Comparison of ENCODE assay signal across 8 cellular contexts in genomic region chr4:1011022-1011694, GRCh38. TPM values are rescaled to one million over a fixed set of nuclear protein-coding genes. Genes with fewer than 3 reads are reported as not detected.
DNase-seq lines count a peak whose midpoint lies in the region; ATAC-seq and TF ChIP-seq lines count a peak whose summit lies in the region.

TSS of gene FGFRL1 (plus strand) at chr4:1011626. CDS start at chr4:1012486, 860 bp downstream.

- H3K4me1 Mint-ChIP-seq in memory B cell, result peaks cover 15% of the 10 kb centered on the region

- H3K4me3 Mint-ChIP-seq in memory B cell, result peak within 1 kb of the TSS; percentile 91

- DNase-seq in DMS114 treated with DMSO at 0.1 percent for 48 hours (lab: John Stamatoyannopoulos, UW; ENCODE audit: unreplicated experiment) (peak; percentile 71), HCT116 (ENCODE audit: low read depth, low spot score) (peak; percentile 73), NCI-H748 (lab: John Stamatoyannopoulos, UW; ENCODE audit: unreplicated experiment) (peak; percentile 59), memory B cell (ENCODE audit: low spot score in 2 of 2) (peak; percentile 79 to 88), NCI-H1436 treated with DMSO at 0.1 percent for 48 hours (lab: John Stamatoyannopoulos, UW) (no peak)
- peak; percentile 81 to 87 (median 87) for DNase-seq in effector memory CD4-positive, alpha-beta T cell
- peak; percentile 84 to 96 (median 92) for DNase-seq in stimulated activated CD4-positive, alpha-beta T cell treated with anti-CD3 and anti-CD28 coated beads, TNF-alpha, amount 100 ng/mL, for 4 hours (ENCODE audit: low read depth in 3 of 3)

- no peaks in the 10 kb centered on the region for H3K9me3 ChIP-seq in HCT116 (ENCODE audit: control insufficient read depth in 1 of 2, insufficient read depth in 1 of 2, low read depth in 1 of 2, low read length in 2 of 2)
- H3K9me3 ChIP-seq in effector memory CD4-positive, alpha-beta T cell (ENCODE audit: control insufficient read depth, low read length), result no peaks in the 10 kb centered on the region

- POLR2A ChIA-PET in HCT116 (lab: Charles Lee), result no interaction called here
- POLR2A ChIA-PET in activated CD8-positive, alpha-beta memory T cell treated with anti-CD3 and anti-CD28 coated beads for 36 hours (lab: Charles Lee), result no interaction called here

- H3K4me3 ChIP-seq in HCT116 (replicated peaks in 1 of 2; ENCODE audit: low read depth in 1 of 2, low read length in 2 of 2), result peak within 1 kb of the TSS; percentile 70 to 75
- H3K4me3 ChIP-seq in effector memory CD4-positive, alpha-beta T cell (ENCODE audit: insufficient read depth, low read depth, low read length, poor library complexity, severe bottlenecking), result peak within 1 kb of the TSS; percentile 78

- H3K9ac ChIP-seq in HCT116 (ENCODE audit: low read length), result peak within 1 kb of the TSS; percentile 86

- TF ChIP-seq POLR2A in HCT116 (IDR thresholded peaks at IDR 0.05; ENCODE audit: borderline replicate concordance, extremely low read depth, insufficient read depth, insufficient read length), result no peak

- peak within 1 kb of the TSS; percentile 98 for H3K4me2 ChIP-seq in HCT116 (ENCODE audit: low read length)

- TF ChIP-seq RAD21 in HCT116 (IDR thresholded peaks at IDR 0.05; ENCODE audit: low read depth), result no peak

- peaks cover 20 to 38% of the 10 kb centered on the region in 2 experiments for H3K4me1 ChIP-seq in HCT116 (ENCODE audit: control insufficient read depth in 1 of 2, insufficient read depth in 2 of 2, low read length in 2 of 2)
- H3K4me1 ChIP-seq in effector memory CD4-positive, alpha-beta T cell (ENCODE audit: control insufficient read depth, insufficient read depth, low read length, poor library complexity, severe bottlenecking), result peaks cover 19% of the 10 kb centered on the region

- H3K9me3 Mint-ChIP-seq in memory B cell, result no peaks in the 10 kb centered on the region

- intact Hi-C loops in HCT116 (cut with micrococcal nuclease), result loop anchor here (5.0 kb wide), 1 partner anchor 276 kb away; the partner anchor contains the start of gene MAEA

- peaks cover 12% of the 10 kb centered on the region; the same call in 1 of the 2 replicates for H3K79me2 ChIP-seq in HCT116 (ENCODE audit: insufficient read depth, low read length)

- H3K27me3 ChIP-seq in HCT116 (ENCODE audit: insufficient read depth, low read length), result no peaks in the 10 kb centered on the region
- peaks cover 5% of the 10 kb centered on the region for H3K27me3 ChIP-seq in effector memory CD4-positive, alpha-beta T cell (replicated peaks; ENCODE audit: control insufficient read depth, insufficient read depth, low read length, poor library complexity, severe bottlenecking)

- H3K27ac ChIP-seq in HCT116 (ENCODE audit: low read depth, low read length), result peak within 1 kb of the TSS; percentile 80
- H3K27ac ChIP-seq in effector memory CD4-positive, alpha-beta T cell (ENCODE audit: insufficient read depth, low read length, poor library complexity, severe bottlenecking), result peak within 1 kb of the TSS; percentile 76

- ATAC-seq in HCT116 (peak; percentile 69), memory B cell (ENCODE audit: low read depth) (peak; percentile 66)

- TF ChIP-seq CTCF in HCT116 (IDR thresholded peaks at IDR 0.05 in 2 of 3, conservative IDR thresholded peaks at IDR 0.05 in 1 of 3; ENCODE audit: borderline replicate concordance in 1 of 3, insufficient read depth in 1 of 3, low read depth in 2 of 3, low read length in 2 of 3), result no peak

- H3K36me3 Mint-ChIP-seq in memory B cell, result no peaks in the 10 kb centered on the region

- no TSS peak for BruUV-seq in HCT116 (replicated peaks; lab: Mats Ljungman, UMichigan)

- CTCF ChIA-PET in HCT116 (lab: Charles Lee), result interaction anchor here (1.0 to 1.1 kb wide), 3 partner anchors 24 to 408 kb away, joined by 3 read pairs; partner anchors contain the start of gene IDUA
- CTCF ChIA-PET in activated CD8-positive, alpha-beta memory T cell treated with anti-CD3 and anti-CD28 coated beads for 36 hours (lab: Charles Lee), result no interaction called here

- H3K27ac Mint-ChIP-seq in memory B cell, result peak within 1 kb of the TSS; percentile 82

- H4K20me1 ChIP-seq in HCT116 (ENCODE audit: insufficient read depth), result no peaks in the 10 kb centered on the region

- RAD21 ChIA-PET in HCT116 (lab: Charles Lee; ENCODE audit: low non-redundant PET in 1 of 2, low total read pairs in 2 of 2, uncharacterized antibody in 2 of 2, unreplicated experiment in 2 of 2), result no interaction called here

- peaks cover 13% of the 10 kb centered on the region for H3K27me3 Mint-ChIP-seq in memory B cell

- H3K36me3 ChIP-seq in HCT116 (ENCODE audit: control insufficient read depth in 1 of 2, insufficient read depth in 2 of 2, low read length in 2 of 2), result peaks cover 3 to 4% of the 10 kb centered on the region in 2 experiments; a peak in 2 of 4 replicates
- H3K36me3 ChIP-seq in effector memory CD4-positive, alpha-beta T cell (ENCODE audit: control insufficient read depth, insufficient read depth, low read length), result no peaks in the 10 kb centered on the region

- H2AFZ ChIP-seq in HCT116 (ENCODE audit: low read depth, low read length, poor library complexity, severe bottlenecking), result no peak within 1 kb of the TSS

- no peaks in the 10 kb centered on the region for H3K9me2 ChIP-seq in HCT116 (ENCODE audit: insufficient read depth)

TF ChIP-seq in HCT116, 20 proteins besides CTCF, POLR2A, EP300 and RAD21:
- TF ChIP-seq POLR2AphosphoS5 (IDR thresholded peaks at IDR 0.05; ENCODE audit: low read depth, low read length) (peak; percentile 36; the same call in 1 of the 2 replicates), SP1 (IDR thresholded peaks at IDR 0.05; ENCODE audit: low read depth) (no peak)
TF ChIP-seq in HCT116: peak in this region for 1.

RNA-seq across cellular contexts. Expression of gene FGFRL1, which starts in this region (rescaled TPM):
- total RNA-seq in HCT116 (2021; ENCODE audit: unreplicated experiment), result 91.1 TPM
- 75.9 and 100 TPM in 2 replicates for polyA plus RNA-seq in HCT116 (2012)
- total RNA-seq in activated CD8-positive, alpha-beta memory T cell treated with anti-CD3 and anti-CD28 coated beads for 36 hours, result 10 to 100 TPM; 17.7 to 18.7 TPM
